22 cellular contexts compared by ENCODE assay signal in the genomic region with DNA sequence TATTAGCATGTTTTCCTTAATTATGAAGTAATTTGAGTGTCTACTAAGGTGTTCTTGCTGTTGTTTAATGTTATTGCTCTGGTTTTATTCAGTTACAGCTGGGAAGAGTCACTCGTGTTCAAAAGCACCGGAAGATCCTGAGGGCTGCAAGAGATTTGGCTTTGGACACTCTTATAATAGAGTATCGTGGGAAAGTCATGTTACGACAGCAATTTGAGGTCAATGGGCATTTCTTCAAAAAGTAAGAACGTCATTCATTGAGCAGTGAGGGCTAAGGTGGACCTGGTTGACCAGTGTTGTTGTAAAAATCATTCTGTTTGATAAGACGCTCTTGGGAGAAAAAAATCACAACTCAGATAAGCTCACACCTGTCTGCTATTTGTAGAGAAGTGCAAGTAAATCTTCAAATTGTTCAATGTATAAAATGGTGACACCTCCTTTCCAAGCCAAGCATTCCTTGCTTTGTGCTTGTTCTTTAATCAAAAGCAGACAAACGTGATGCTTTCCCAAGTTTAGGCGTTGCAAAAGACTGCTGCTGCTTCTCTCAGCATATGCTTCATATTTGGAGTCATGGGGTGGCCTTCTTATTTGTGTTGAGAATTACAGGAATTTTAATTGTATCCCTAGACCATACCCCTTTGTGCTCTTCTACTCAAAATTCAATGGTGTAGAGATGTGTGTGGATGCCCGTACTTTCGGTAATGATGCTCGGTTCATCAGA.
"Had no signal": no experiment of that assay in that cellular context is flagged by ENCODE, and none has a peak within 500 bp of the region (broad histone marks: within the 10 kb centered on the region; RNA-seq: fewer than 3 reads in every experiment).

No MANE protein-coding gene starts in this region.

- H3K27ac Mint-ChIP-seq: activated naive CD8-positive, alpha-beta T cell treated with anti-CD3 and anti-CD28 coated beads, Interleukin-2, amount 10 ng/mL, durations not matched to agents 7 days and 5 days; neural progenitor cell had no signal

- H3K27me3 Mint-ChIP-seq: activated naive CD8-positive, alpha-beta T cell treated with anti-CD3 and anti-CD28 coated beads, Interleukin-2, amount 10 ng/mL, durations not matched to agents 7 days and 5 days; naive thymus-derived CD4-positive, alpha-beta T cell; stimulated activated naive CD8-positive, alpha-beta T cell treated with anti-CD3 and anti-CD28 coated beads, Interleukin-15, amount 100 ng/mL, for 72 hours had no signal

- DNase-seq: activated CD8-positive, alpha-beta memory T cell treated with anti-CD3 and anti-CD28 coated beads for 24 hours; activated CD8-positive, alpha-beta memory T cell treated with anti-CD3 and anti-CD28 coated beads, Interleukin-2, amount 50 U/mL, for 48 hours; activated naive CD8-positive, alpha-beta T cell treated with anti-CD3 and anti-CD28 coated beads, Interleukin-2, amount 10 ng/mL, durations not matched to agents 7 days and 5 days; amygdala; dermis blood vessel endothelial cell; effector memory CD4-positive, alpha-beta T cell; immature natural killer cell; kidney glomerular epithelial cell; mesendoderm; naive thymus-derived CD4-positive, alpha-beta T cell; stimulated activated CD4-positive, alpha-beta T cell treated with anti-CD3 and anti-CD28 coated beads, Interleukin-15, amount 100 ng/mL, for 24 hours; stimulated activated CD4-positive, alpha-beta T cell treated with anti-CD3 and anti-CD28 coated beads, Interleukin-4, amount 100 ng/mL, for 1 hour; stimulated activated naive CD8-positive, alpha-beta T cell treated with anti-CD3 and anti-CD28 coated beads, Interleukin-15, amount 100 ng/mL, for 72 hours; trophoblast cell had no signal

- H3K27me3 ChIP-seq: cardiac muscle cell, gastroesophageal sphincter, neural progenitor cell, right atrium auricular region, vagina had no signal

- H3K4me1 ChIP-seq: gastroesophageal sphincter, neural progenitor cell, prostate gland, right atrium auricular region had no signal

- H3K4me2 ChIP-seq: neural progenitor cell had no signal

- H3K4me3 Mint-ChIP-seq: activated naive CD8-positive, alpha-beta T cell treated with anti-CD3 and anti-CD28 coated beads, Interleukin-2, amount 10 ng/mL, durations not matched to agents 7 days and 5 days; immature natural killer cell; naive thymus-derived CD4-positive, alpha-beta T cell; neural progenitor cell; stimulated activated naive CD8-positive, alpha-beta T cell treated with anti-CD3 and anti-CD28 coated beads, Interleukin-15, amount 100 ng/mL, for 72 hours had no signal

- H3K4me1 Mint-ChIP-seq: neural progenitor cell; stimulated activated naive CD8-positive, alpha-beta T cell treated with anti-CD3 and anti-CD28 coated beads, Interleukin-15, amount 100 ng/mL, for 72 hours had no signal

- H2AFZ ChIP-seq: neural progenitor cell had no signal

- ATAC-seq: gastroesophageal sphincter; naive thymus-derived CD4-positive, alpha-beta T cell; stimulated activated naive CD8-positive, alpha-beta T cell treated with anti-CD3 and anti-CD28 coated beads, Interleukin-15, amount 100 ng/mL, for 72 hours had no signal

- H3K9ac ChIP-seq: neural progenitor cell had no signal

- H3K4me3 ChIP-seq: cardiac muscle cell, gastroesophageal sphincter, neural progenitor cell, prostate gland, right atrium auricular region, skin epidermis, vagina had no signal

- H3K27ac ChIP-seq: cardiac muscle cell, epithelial cell of prostate, gastroesophageal sphincter, neural progenitor cell, prostate gland, right atrium auricular region, vagina had no signal

- H3K9me3 Mint-ChIP-seq: activated naive CD8-positive, alpha-beta T cell treated with anti-CD3 and anti-CD28 coated beads, Interleukin-2, amount 10 ng/mL, durations not matched to agents 7 days and 5 days; immature natural killer cell; naive thymus-derived CD4-positive, alpha-beta T cell; neural progenitor cell; stimulated activated naive CD8-positive, alpha-beta T cell treated with anti-CD3 and anti-CD28 coated beads, Interleukin-15, amount 100 ng/mL, for 72 hours had no signal

- H3K9me3 ChIP-seq: gastroesophageal sphincter, prostate gland, right atrium auricular region, vagina had no signal
